Comparison of ENCODE assay signal across 19 cellular contexts in genomic region chr4:86878640-86879039, GRCh38. TPM values are rescaled to one million over a fixed set of nuclear protein-coding genes. Genes with fewer than 3 reads are reported as not detected.
DNase-seq lines count a peak whose midpoint lies in the region; ATAC-seq and TF ChIP-seq lines count a peak whose summit lies in the region.
"Had no signal": no experiment of that assay in that cellular context is flagged by ENCODE, and none has a peak within 500 bp of the region (broad histone marks: within the 10 kb centered on the region; RNA-seq: fewer than 3 reads in every experiment).

No MANE protein-coding gene starts in this region.

- H3K9me3 ChIP-seq in BE2C, result no peaks in the 10 kb centered on the region; the same call in 1 of the 2 replicates
- peaks cover 0 to 16% of the 10 kb centered on the region in 2 experiments; a peak in 1 of 4 replicates for H3K9me3 ChIP-seq in HCT116 (ENCODE audit: control insufficient read depth in 1 of 2, insufficient read depth in 1 of 2, low read depth in 1 of 2, low read length in 2 of 2)
- peaks cover 0 to 26% (median 15%) of the 10 kb centered on the region in 12 donors for H3K9me3 ChIP-seq in heart left ventricle

- peak; percentile 65; the same call in 1 of the 2 replicates for ATAC-seq in HCT116
- ATAC-seq in heart left ventricle, result no peak
- no peak for ATAC-seq in HG03108 (IDR thresholded peaks at IDR 0.05; ENCODE audit: unreplicated experiment)
- ATAC-seq: K562 had no signal

- 92 to 97% (median 96%) methylated on average over 2 of the region's 2 CpGs for WGBS in heart left ventricle, 4 donors

- H3K79me2 ChIP-seq in HCT116 (ENCODE audit: insufficient read depth, low read length), result no peaks in the 10 kb centered on the region

- no peaks in the 10 kb centered on the region for H3K9me2 ChIP-seq in HCT116 (ENCODE audit: insufficient read depth)

- peaks cover 10% of the 10 kb centered on the region for H3K4me1 Mint-ChIP-seq in chondrocyte (ENCODE audit: low read depth)
- H3K4me1 Mint-ChIP-seq in mesothelial cell of epicardium, result no peaks in the 10 kb centered on the region

- no TSS peak for BruUV-seq in HCT116 (replicated peaks; lab: Mats Ljungman, UMichigan)

- RAD21 ChIA-PET in HCT116 (lab: Charles Lee; ENCODE audit: low non-redundant PET in 1 of 2, low total read pairs in 2 of 2, uncharacterized antibody in 2 of 2, unreplicated experiment in 2 of 2), result interaction anchor here in 1 of 2 experiments (0.5 kb wide), 1 partner anchor 8 kb away, joined by 4 read pairs; no protein-coding TSS in a partner anchor

- TF ChIP-seq CTCF in BE2C (IDR thresholded peaks at IDR 0.05; ENCODE audit: low read depth, low read length) (peak; percentile 34), HCT116 (IDR thresholded peaks at IDR 0.05 in 2 of 3, conservative IDR thresholded peaks at IDR 0.05 in 1 of 3; ENCODE audit: borderline replicate concordance in 1 of 3, insufficient read depth in 1 of 3, low read depth in 2 of 3, low read length in 2 of 3) (peak in 1 of 3 experiments; percentile 34; a peak in 1 of 6 replicates), chondrocyte (IDR thresholded peaks at IDR 0.05) (peak; percentile 10), mesothelial cell of epicardium (IDR thresholded peaks at IDR 0.05; ENCODE audit: unreplicated experiment) (peak; percentile 26), heart left ventricle (IDR thresholded peaks at IDR 0.05) (peak in 1 of 12 donors; percentile 13)

- H4K20me1 ChIP-seq in HCT116 (ENCODE audit: insufficient read depth), result no peaks in the 10 kb centered on the region
- H4K20me1 ChIP-seq: BLaER1 treated with 17β-estradiol and CSF1 and Interleukin-3, amounts not matched to agents 10 nM and 100 nM had no signal

- H3K4me3 ChIP-seq in BE2C (ENCODE audit: low read depth, low read length) (no peak overlapping the region), HCT116 (replicated peaks in 1 of 2; ENCODE audit: low read depth in 1 of 2, low read length in 2 of 2) (no peak overlapping the region), heart left ventricle (no peak overlapping the region)
- H3K4me3 ChIP-seq: BLaER1 treated with 17β-estradiol and CSF1 and Interleukin-3, amounts not matched to agents 10 nM and 100 nM; K562; PC-9; SJSA1 had no signal

- no peak overlapping the region for H2AFZ ChIP-seq in HCT116 (ENCODE audit: low read depth, low read length, poor library complexity, severe bottlenecking)
- H2AFZ ChIP-seq: PC-9 had no signal

- H3K27ac ChIP-seq in HCT116 (ENCODE audit: low read depth, low read length) (no peak overlapping the region), heart left ventricle (no peak overlapping the region)
- H3K27ac ChIP-seq: BLaER1 treated with 17β-estradiol and CSF1 and Interleukin-3, amounts not matched to agents 10 nM and 100 nM; HL-60; PC-9; SJSA1 had no signal

- no peak for TF ChIP-seq POLR2A in HCT116 (IDR thresholded peaks at IDR 0.05; ENCODE audit: borderline replicate concordance, extremely low read depth, insufficient read depth, insufficient read length)
- no peak for TF ChIP-seq POLR2A in heart left ventricle (IDR thresholded peaks at IDR 0.05)

- no peak overlapping the region for H3K4me2 ChIP-seq in HCT116 (ENCODE audit: low read length)
- H3K4me2 ChIP-seq: BLaER1 treated with 17β-estradiol and CSF1 and Interleukin-3, amounts not matched to agents 10 nM and 100 nM; PC-9 had no signal

- H3K27ac Mint-ChIP-seq in chondrocyte (ENCODE audit: unreplicated experiment) (no peak overlapping the region), mesothelial cell of epicardium (no peak overlapping the region)

- POLR2A ChIA-PET in HCT116 (lab: Charles Lee), result no interaction called here

- CTCF ChIA-PET in HCT116 (lab: Charles Lee), result no interaction called here

- H3K36me3 ChIP-seq in BE2C, result no peaks in the 10 kb centered on the region
- H3K36me3 ChIP-seq in HCT116 (ENCODE audit: control insufficient read depth in 1 of 2, insufficient read depth in 2 of 2, low read length in 2 of 2), result no peaks in the 10 kb centered on the region
- no peaks in the 10 kb centered on the region for H3K36me3 ChIP-seq in heart left ventricle
- H3K36me3 ChIP-seq: SJSA1 had no signal

- H3K4me1 ChIP-seq in BE2C, result no peaks in the 10 kb centered on the region
- H3K4me1 ChIP-seq in HCT116 (ENCODE audit: control insufficient read depth in 1 of 2, insufficient read depth in 2 of 2, low read length in 2 of 2), result no peaks in the 10 kb centered on the region
- H3K4me1 ChIP-seq in heart left ventricle, result peaks cover 0 to 2% (median 0%) of the 10 kb centered on the region in 12 donors
- H3K4me1 ChIP-seq: BLaER1 treated with 17β-estradiol and CSF1 and Interleukin-3, amounts not matched to agents 10 nM and 100 nM; SJSA1 had no signal

- H3K9ac ChIP-seq in HCT116 (ENCODE audit: low read length), result no peak overlapping the region
- H3K9ac ChIP-seq: BLaER1 treated with 17β-estradiol and CSF1 and Interleukin-3, amounts not matched to agents 10 nM and 100 nM had no signal

- H3K27me3 Mint-ChIP-seq in chondrocyte (ENCODE audit: low read depth), result no peaks in the 10 kb centered on the region
- H3K27me3 Mint-ChIP-seq in mesothelial cell of epicardium (ENCODE audit: low read depth), result no peaks in the 10 kb centered on the region

- no peak for DNase-seq in BE2C
- DNase-seq in HCT116 (ENCODE audit: low read depth, low spot score), result no peak
- no peak for DNase-seq in chondrocyte (ENCODE audit: low spot score)
- no peak for DNase-seq in mesothelial cell of epicardium (ENCODE audit: low spot score in 2 of 2, unreplicated experiment in 2 of 2)
- no peak for DNase-seq in putamen (ENCODE audit: low spot score)
- no peak for DNase-seq in heart left ventricle
- no peak for DNase-seq in HT-29 (ENCODE audit: low spot score)
- DNase-seq: DMS 273 treated with DMSO at 0.1 percent for 48 hours, GDM1, NCI-H1436, NCI-H2029, NCI-H510A treated with DMSO at 0.1 percent for 48 hours, PC-9 had no signal

- H3K9me3 Mint-ChIP-seq in chondrocyte (ENCODE audit: low read depth) (peaks cover 22% of the 10 kb centered on the region), mesothelial cell of epicardium (peaks cover 22% of the 10 kb centered on the region)

- H3K4me3 Mint-ChIP-seq in chondrocyte (ENCODE audit: unreplicated experiment), result no peak overlapping the region
- no peak overlapping the region for H3K4me3 Mint-ChIP-seq in mesothelial cell of epicardium

- no peak for TF ChIP-seq RAD21 in HCT116 (IDR thresholded peaks at IDR 0.05; ENCODE audit: low read depth)

- H3K36me3 Mint-ChIP-seq in chondrocyte (ENCODE audit: low read depth) (peaks cover 9% of the 10 kb centered on the region), mesothelial cell of epicardium (peaks cover 12% of the 10 kb centered on the region)

- H3K27me3 ChIP-seq in BE2C (no peaks in the 10 kb centered on the region), HCT116 (ENCODE audit: insufficient read depth, low read length) (no peaks in the 10 kb centered on the region), heart left ventricle (no peaks in the 10 kb centered on the region)
- H3K27me3 ChIP-seq: BLaER1 treated with 17β-estradiol and CSF1 and Interleukin-3, amounts not matched to agents 10 nM and 100 nM; SJSA1 had no signal

- intact Hi-C loops in HCT116 (cut with micrococcal nuclease) (no loop called here), heart left ventricle (cut with DNase I) (no loop called here)

TF ChIP-seq in HCT116, 20 proteins besides CTCF, POLR2A, EP300 and RAD21:
- TF ChIP-seq TCF7L2 (IDR thresholded peaks at IDR 0.05; ENCODE audit: borderline replicate concordance, extremely low read depth, insufficient read depth, insufficient read length) (no peak), EZH2phosphoT487 (IDR thresholded peaks at IDR 0.05; ENCODE audit: borderline replicate concordance) (no peak), ELF1 (IDR thresholded peaks at IDR 0.05; ENCODE audit: borderline replicate concordance, low read depth) (no peak), ZNF274 (IDR thresholded peaks at IDR 0.05; ENCODE audit: low read depth, low read length) (no peak)
- TF ChIP-seq, protein P1, sequence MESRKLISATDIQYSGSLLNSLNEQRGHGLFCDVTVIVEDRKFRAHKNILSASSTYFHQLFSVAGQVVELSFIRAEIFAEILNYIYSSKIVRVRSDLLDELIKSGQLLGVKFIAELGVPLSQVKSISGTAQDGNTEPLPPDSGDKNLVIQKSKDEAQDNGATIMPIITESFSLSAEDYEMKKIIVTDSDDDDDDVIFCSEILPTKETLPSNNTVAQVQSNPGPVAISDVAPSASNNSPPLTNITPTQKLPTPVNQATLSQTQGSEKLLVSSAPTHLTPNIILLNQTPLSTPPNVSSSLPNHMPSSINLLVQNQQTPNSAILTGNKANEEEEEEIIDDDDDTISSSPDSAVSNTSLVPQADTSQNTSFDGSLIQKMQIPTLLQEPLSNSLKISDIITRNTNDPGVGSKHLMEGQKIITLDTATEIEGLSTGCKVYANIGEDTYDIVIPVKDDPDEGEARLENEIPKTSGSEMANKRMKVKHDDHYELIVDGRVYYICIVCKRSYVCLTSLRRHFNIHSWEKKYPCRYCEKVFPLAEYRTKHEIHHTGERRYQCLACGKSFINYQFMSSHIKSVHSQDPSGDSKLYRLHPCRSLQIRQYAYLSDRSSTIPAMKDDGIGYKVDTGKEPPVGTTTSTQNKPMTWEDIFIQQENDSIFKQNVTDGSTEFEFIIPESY (IDR thresholded peaks at IDR 0.05; ENCODE audit: extremely low read depth, insufficient replicate concordance, low read length), result no peak

RNA-seq across cellular contexts. Expression of gene C4orf36, which starts 13.6 kb away (rescaled TPM):
- not detected for polyA plus RNA-seq in BE2C (2012; ENCODE audit: insufficient read depth, insufficient read length, low read depth)
- total RNA-seq in HCT116 (2021; ENCODE audit: unreplicated experiment), result 1.8 TPM
- polyA plus RNA-seq in HCT116 (2012), result 1.6 and 1.9 TPM in 2 replicates
- total RNA-seq in chondrocyte, result 0.60 TPM in 1 of 3 replicates, not detected in the others
- 0.73 to 1.6 TPM (median 1.5 TPM) in 3 replicates for total RNA-seq in mesothelial cell of epicardium
- total RNA-seq in heart left ventricle, result 1 to 10 TPM in 5 of 9 donors, under 1 TPM in 2, not detected in 2; 0.61 to 2.4 (median 1.2) TPM
- under 1 TPM in 1 of 2 donors, not detected in 1; 0.36 TPM for polyA plus RNA-seq in heart left ventricle
- 0.10 and 0.41 TPM in 2 replicates for total RNA-seq in HT-29 (2014; rRNA removed; shearing (Covaris generic))
- total RNA-seq: A172, PC-9 had no signal

RNA-seq across cellular contexts. Expression of gene SLC10A6, which starts 29.5 kb away (rescaled TPM):
- polyA plus RNA-seq in BE2C (2012; ENCODE audit: insufficient read depth, insufficient read length, low read depth), result not detected
- total RNA-seq in HCT116 (2021; ENCODE audit: unreplicated experiment) (not detected), chondrocyte (not detected in 3 replicates), mesothelial cell of epicardium (not detected in 3 replicates), heart left ventricle (1 to 10 TPM in 1 of 9 donors, under 1 TPM in 8; 0.30 to 2.0 (median 0.57) TPM)
- polyA plus RNA-seq in HCT116 (2012), result 0.04 TPM in 1 of 2 replicates, not detected in the other
- polyA plus RNA-seq in heart left ventricle, result under 1 TPM in 1 of 2 donors, not detected in 1; 0.35 TPM
- not detected in 2 replicates for total RNA-seq in HT-29 (2014; rRNA removed; shearing (Covaris generic))
- total RNA-seq: A172, K562, PC-9 had no signal
- polyA plus RNA-seq: K562 had no signal

RNA-seq across cellular contexts. Expression of gene AFF1, which starts 56.2 kb away (rescaled TPM):
- polyA plus RNA-seq in BE2C (2012; ENCODE audit: insufficient read depth, insufficient read length, low read depth), result 11.4 TPM
- 43.1 TPM for total RNA-seq in HCT116 (2021; ENCODE audit: unreplicated experiment)
- polyA plus RNA-seq in HCT116 (2012), result 7.5 and 8.8 TPM in 2 replicates
- total RNA-seq in chondrocyte, result 25.9 to 41.0 TPM (median 28.5 TPM) in 3 replicates
- 18.2 to 20.0 TPM (median 18.6 TPM) in 3 replicates for total RNA-seq in mesothelial cell of epicardium
- 10 to 100 TPM; 55.8 to 96.5 (median 73.3) TPM for total RNA-seq in heart left ventricle
- polyA plus RNA-seq in heart left ventricle, result 10 to 100 TPM; 51.8 to 72.8 TPM
- 22.6 and 25.6 TPM in 2 replicates for total RNA-seq in HT-29 (2014; rRNA removed; shearing (Covaris generic))
